1 cellular context compared by ENCODE assay signal in the genomic region with DNA sequence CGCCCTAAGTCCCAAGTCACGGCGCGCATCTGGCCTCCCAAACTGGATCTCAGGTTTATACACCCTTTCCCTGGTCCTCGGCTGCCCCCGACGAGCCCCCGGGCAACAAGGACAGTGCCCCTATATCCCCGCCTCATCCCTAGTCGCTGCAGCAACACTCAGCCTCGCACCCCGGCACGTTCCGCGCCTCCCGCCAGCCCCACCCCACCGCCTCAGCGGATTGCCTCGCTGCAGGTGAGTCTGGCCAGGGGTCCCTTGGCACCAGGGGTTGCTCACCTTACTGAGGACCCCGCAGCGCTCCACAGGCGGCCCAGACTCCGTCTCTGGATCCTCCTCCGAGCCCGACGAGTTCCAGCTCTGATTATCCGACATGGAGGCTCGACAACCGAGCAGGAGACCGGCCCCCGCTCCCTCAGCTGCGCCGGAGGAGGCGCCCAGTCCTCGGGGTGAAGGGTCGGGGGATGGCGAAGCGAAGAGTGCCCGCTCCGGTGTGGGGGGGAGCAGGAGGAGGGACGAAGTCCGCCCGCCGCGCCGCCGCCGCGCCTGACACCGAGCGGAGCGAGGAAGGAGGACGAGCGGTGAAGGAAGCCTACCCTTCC.
TF ChIP-seq lines count a peak whose summit lies in the region.

No MANE protein-coding gene starts in this region.

TF ChIP-seq in GM12891, 5 proteins besides CTCF, POLR2A, EP300 and RAD21:
- no peak for TF ChIP-seq SPI1 (IDR thresholded peaks at IDR 0.05; ENCODE audit: low read depth, low read length)
- TF ChIP-seq PAX5 (IDR thresholded peaks at IDR 0.05; ENCODE audit: insufficient read depth, low read length, severe bottlenecking), result no peak
